Comparison of ENCODE assay signal across 14 cellular contexts in genomic region chr14:50013198-50013918, GRCh38.
DNase-seq lines count a peak whose midpoint lies in the region; ATAC-seq and TF ChIP-seq lines count a peak whose summit lies in the region.
"Had no signal": no experiment of that assay in that cellular context is flagged by ENCODE, and none has a peak within 500 bp of the region (broad histone marks: within the 10 kb centered on the region; RNA-seq: fewer than 3 reads in every experiment).

No MANE protein-coding gene starts in this region.

- no peak overlapping the region for H3K4me3 Mint-ChIP-seq in activated T-helper 17 cell treated with anti-CD3 and anti-CD28 coated beads, Interleukin-2, amount 50 U/mL, for 72 hours
- peak overlapping the region; percentile 15 for H3K4me3 Mint-ChIP-seq in type B pancreatic cell
- H3K4me3 Mint-ChIP-seq: T-helper 1 cell treated with Interleukin-12 subunit alpha and Interleukin-12 subunit beta and Interleukin-4 antibody, amounts not matched to agents 30 μg/mL and 1 μg/mL, for 36 hours had no signal

- H3K27me3 Mint-ChIP-seq in activated T-helper 17 cell treated with anti-CD3 and anti-CD28 coated beads, Interleukin-2, amount 50 U/mL, for 72 hours: no peaks in the 10 kb centered on the region
- H3K27me3 Mint-ChIP-seq in type B pancreatic cell: no peaks in the 10 kb centered on the region

- peak; percentile 47 to 61 for ATAC-seq in activated naive CD4-positive, alpha-beta T cell treated with anti-CD3 and anti-CD28 coated beads, Interleukin-2, amount 50 U/mL, for 72 hours
- peak; percentile 65 for ATAC-seq in activated T-helper 17 cell treated with anti-CD3 and anti-CD28 coated beads, Interleukin-2, amount 50 U/mL, for 72 hours (replicated peaks)
- ATAC-seq in left colon: peak; percentile 74
- ATAC-seq: upper lobe of right lung had no signal

- peaks cover 34% of the 10 kb centered on the region for H3K4me1 Mint-ChIP-seq in activated T-helper 17 cell treated with anti-CD3 and anti-CD28 coated beads, Interleukin-2, amount 50 U/mL, for 72 hours
- H3K4me1 Mint-ChIP-seq in type B pancreatic cell (ENCODE audit: unreplicated experiment): peaks cover 32% of the 10 kb centered on the region

- no peak for TF ChIP-seq CTCF in type B pancreatic cell (conservative IDR thresholded peaks at IDR 0.05)
- no peak for TF ChIP-seq CTCF in WERI-Rb-1 (IDR thresholded peaks at IDR 0.05; ENCODE audit: low read depth, low read length)

- H3K27me3 ChIP-seq in WERI-Rb-1 (ENCODE audit: insufficient read depth, low read depth, severe bottlenecking): no peaks in the 10 kb centered on the region
- H3K27me3 ChIP-seq: upper lobe of right lung had no signal

- peaks cover 20 to 38% of the 10 kb centered on the region in 2 donors for H3K36me3 Mint-ChIP-seq in activated naive CD4-positive, alpha-beta T cell treated with anti-CD3 and anti-CD28 coated beads, Interleukin-2, amount 50 U/mL, for 72 hours
- peaks cover 96% of the 10 kb centered on the region for H3K36me3 Mint-ChIP-seq in activated T-helper 17 cell treated with anti-CD3 and anti-CD28 coated beads, Interleukin-2, amount 50 U/mL, for 72 hours (ENCODE audit: low read depth)
- H3K36me3 Mint-ChIP-seq in type B pancreatic cell: peaks cover 6% of the 10 kb centered on the region

- no peak overlapping the region for H3K27ac ChIP-seq in WERI-Rb-1
- H3K27ac ChIP-seq: upper lobe of right lung had no signal

- no peaks in the 10 kb centered on the region for H3K36me3 ChIP-seq in WERI-Rb-1
- H3K36me3 ChIP-seq: HAP-1, upper lobe of right lung had no signal

- no peak overlapping the region for H3K4me3 ChIP-seq in WERI-Rb-1 (ENCODE audit: low read depth, low read length)
- H3K4me3 ChIP-seq: HAP-1, lung, upper lobe of right lung had no signal

- intact Hi-C loops in left colon (cut with DNase I, micrococcal nuclease): no loop called here

- DNase-seq in activated naive CD4-positive, alpha-beta T cell treated with anti-CD3 and anti-CD28 coated beads, Interleukin-2, amount 50 U/mL, for 72 hours (ENCODE audit: low spot score in 2 of 2): no peak
- no peak for DNase-seq in activated naive CD4-positive, alpha-beta T cell treated with Interleukin-2 at 50 U/mL for 16 hours
- no peak for DNase-seq in left colon
- no peak for DNase-seq in type B pancreatic cell (ENCODE audit: extremely low spot score, unreplicated experiment)
- DNase-seq in NCI-H1092 treated with DMSO at 0.1 percent for 48 hours (lab: John Stamatoyannopoulos, UW): no peak
- DNase-seq in NCI-H345 treated with DMSO at 0.1 percent for 48 hours (lab: John Stamatoyannopoulos, UW; ENCODE audit: unreplicated experiment): no peak
- DNase-seq in WERI-Rb-1: no peak
- DNase-seq: activated CD4-positive, alpha-beta T cell treated with anti-CD3 and anti-CD28 coated beads for 4 hours; activated effector memory CD4-positive, alpha-beta T cell treated with anti-CD3 and anti-CD28 coated beads, Interleukin-2, amount 50 U/mL, for 16 hours; upper lobe of right lung had no signal

- no peaks in the 10 kb centered on the region for H3K9me3 Mint-ChIP-seq in activated naive CD4-positive, alpha-beta T cell treated with anti-CD3 and anti-CD28 coated beads, Interleukin-2, amount 50 U/mL, for 72 hours
- no peaks in the 10 kb centered on the region for H3K9me3 Mint-ChIP-seq in activated T-helper 17 cell treated with anti-CD3 and anti-CD28 coated beads, Interleukin-2, amount 50 U/mL, for 72 hours
- H3K9me3 Mint-ChIP-seq in type B pancreatic cell: peaks cover 5% of the 10 kb centered on the region

- no peaks in the 10 kb centered on the region for H3K9me3 ChIP-seq in WERI-Rb-1 (ENCODE audit: severe bottlenecking)
- H3K9me3 ChIP-seq: HAP-1, upper lobe of right lung had no signal

- peak overlapping the region in 1 of 2 donors; percentile 26 for H3K27ac Mint-ChIP-seq in activated naive CD4-positive, alpha-beta T cell treated with anti-CD3 and anti-CD28 coated beads, Interleukin-2, amount 50 U/mL, for 72 hours
- peak overlapping the region; percentile 66 for H3K27ac Mint-ChIP-seq in activated T-helper 17 cell treated with anti-CD3 and anti-CD28 coated beads, Interleukin-2, amount 50 U/mL, for 72 hours
- peak overlapping the region; percentile 84 for H3K27ac Mint-ChIP-seq in type B pancreatic cell
- H3K27ac Mint-ChIP-seq: T-helper 1 cell treated with Interleukin-12 subunit alpha and Interleukin-12 subunit beta and Interleukin-4 antibody, amounts not matched to agents 30 μg/mL and 1 μg/mL, for 36 hours had no signal
